1 cellular context compared by ENCODE assay signal in genomic region chr17:74427763-74428153, GRCh38.
TF ChIP-seq lines count a peak whose summit lies in the region.

No MANE protein-coding gene starts in this region.

TF ChIP-seq in GM23338, 12 proteins besides CTCF, POLR2A, EP300 and RAD21:
- TF ChIP-seq EZH2phosphoT487 (IDR thresholded peaks at IDR 0.05; ENCODE audit: unreplicated experiment) (no peak), ZNF331 (CRISPR knock-in tag; IDR thresholded peaks at IDR 0.05; ENCODE audit: low read depth) (no peak), EZH2 (IDR thresholded peaks at IDR 0.05; ENCODE audit: low read depth, unreplicated experiment) (no peak), STAT1 (IDR thresholded peaks at IDR 0.05; ENCODE audit: unreplicated experiment) (no peak), POLR2AphosphoS5 (IDR thresholded peaks at IDR 0.05; ENCODE audit: low read depth) (no peak), ZNF114 (CRISPR knock-in tag; IDR thresholded peaks at IDR 0.05) (no peak), REST (IDR thresholded peaks at IDR 0.05; ENCODE audit: unreplicated experiment) (no peak), CREB1 (CRISPR knock-in tag; IDR thresholded peaks at IDR 0.05; ENCODE audit: low read depth) (no peak)
- TF ChIP-seq, protein P1, sequence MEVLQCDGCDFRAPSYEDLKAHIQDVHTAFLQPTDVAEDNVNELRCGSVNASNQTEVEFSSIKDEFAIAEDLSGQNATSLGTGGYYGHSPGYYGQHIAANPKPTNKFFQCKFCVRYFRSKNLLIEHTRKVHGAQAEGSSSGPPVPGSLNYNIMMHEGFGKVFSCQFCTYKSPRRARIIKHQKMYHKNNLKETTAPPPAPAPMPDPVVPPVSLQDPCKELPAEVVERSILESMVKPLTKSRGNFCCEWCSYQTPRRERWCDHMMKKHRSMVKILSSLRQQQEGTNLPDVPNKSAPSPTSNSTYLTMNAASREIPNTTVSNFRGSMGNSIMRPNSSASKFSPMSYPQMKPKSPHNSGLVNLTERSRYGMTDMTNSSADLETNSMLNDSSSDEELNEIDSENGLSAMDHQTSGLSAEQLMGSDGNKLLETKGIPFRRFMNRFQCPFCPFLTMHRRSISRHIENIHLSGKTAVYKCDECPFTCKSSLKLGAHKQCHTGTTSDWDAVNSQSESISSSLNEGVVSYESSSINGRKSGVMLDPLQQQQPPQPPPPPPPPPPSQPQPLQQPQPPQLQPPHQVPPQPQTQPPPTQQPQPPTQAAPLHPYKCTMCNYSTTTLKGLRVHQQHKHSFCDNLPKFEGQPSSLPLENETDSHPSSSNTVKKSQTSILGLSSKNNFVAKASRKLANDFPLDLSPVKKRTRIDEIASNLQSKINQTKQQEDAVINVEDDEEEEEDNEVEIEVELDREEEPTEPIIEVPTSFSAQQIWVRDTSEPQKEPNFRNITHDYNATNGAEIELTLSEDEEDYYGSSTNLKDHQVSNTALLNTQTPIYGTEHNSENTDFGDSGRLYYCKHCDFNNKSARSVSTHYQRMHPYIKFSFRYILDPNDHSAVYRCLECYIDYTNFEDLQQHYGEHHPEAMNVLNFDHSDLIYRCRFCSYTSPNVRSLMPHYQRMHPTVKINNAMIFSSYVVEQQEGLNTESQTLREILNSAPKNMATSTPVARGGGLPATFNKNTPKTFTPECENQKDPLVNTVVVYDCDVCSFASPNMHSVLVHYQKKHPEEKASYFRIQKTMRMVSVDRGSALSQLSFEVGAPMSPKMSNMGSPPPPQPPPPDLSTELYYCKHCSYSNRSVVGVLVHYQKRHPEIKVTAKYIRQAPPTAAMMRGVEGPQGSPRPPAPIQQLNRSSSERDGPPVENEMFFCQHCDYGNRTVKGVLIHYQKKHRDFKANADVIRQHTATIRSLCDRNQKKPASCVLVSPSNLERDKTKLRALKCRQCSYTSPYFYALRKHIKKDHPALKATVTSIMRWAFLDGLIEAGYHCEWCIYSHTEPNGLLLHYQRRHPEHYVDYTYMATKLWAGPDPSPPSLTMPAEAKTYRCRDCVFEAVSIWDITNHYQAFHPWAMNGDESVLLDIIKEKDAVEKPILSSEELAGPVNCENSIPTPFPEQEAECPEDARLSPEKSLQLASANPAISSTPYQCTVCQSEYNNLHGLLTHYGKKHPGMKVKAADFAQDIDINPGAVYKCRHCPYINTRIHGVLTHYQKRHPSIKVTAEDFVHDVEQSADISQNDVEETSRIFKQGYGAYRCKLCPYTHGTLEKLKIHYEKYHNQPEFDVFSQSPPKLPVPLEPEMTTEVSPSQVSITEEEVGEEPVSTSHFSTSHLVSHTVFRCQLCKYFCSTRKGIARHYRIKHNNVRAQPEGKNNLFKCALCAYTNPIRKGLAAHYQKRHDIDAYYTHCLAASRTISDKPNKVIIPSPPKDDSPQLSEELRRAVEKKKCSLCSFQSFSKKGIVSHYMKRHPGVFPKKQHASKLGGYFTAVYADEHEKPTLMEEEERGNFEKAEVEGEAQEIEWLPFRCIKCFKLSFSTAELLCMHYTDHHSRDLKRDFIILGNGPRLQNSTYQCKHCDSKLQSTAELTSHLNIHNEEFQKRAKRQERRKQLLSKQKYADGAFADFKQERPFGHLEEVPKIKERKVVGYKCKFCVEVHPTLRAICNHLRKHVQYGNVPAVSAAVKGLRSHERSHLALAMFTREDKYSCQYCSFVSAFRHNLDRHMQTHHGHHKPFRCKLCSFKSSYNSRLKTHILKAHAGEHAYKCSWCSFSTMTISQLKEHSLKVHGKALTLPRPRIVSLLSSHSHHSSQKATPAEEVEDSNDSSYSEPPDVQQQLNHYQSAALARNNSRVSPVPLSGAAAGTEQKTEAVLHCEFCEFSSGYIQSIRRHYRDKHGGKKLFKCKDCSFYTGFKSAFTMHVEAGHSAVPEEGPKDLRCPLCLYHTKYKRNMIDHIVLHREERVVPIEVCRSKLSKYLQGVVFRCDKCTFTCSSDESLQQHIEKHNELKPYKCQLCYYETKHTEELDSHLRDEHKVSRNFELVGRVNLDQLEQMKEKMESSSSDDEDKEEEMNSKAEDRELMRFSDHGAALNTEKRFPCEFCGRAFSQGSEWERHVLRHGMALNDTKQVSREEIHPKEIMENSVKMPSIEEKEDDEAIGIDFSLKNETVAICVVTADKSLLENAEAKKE (CRISPR knock-in tag; IDR thresholded peaks at IDR 0.05), result no peak
